8 cellular contexts compared by ENCODE assay signal in genomic region chr15:40029979-40030893, GRCh38. TPM values are rescaled to one million over a fixed set of nuclear protein-coding genes. Genes with fewer than 3 reads are reported as not detected.
A peak's percentile ranks its signal among the peaks of the same experiment; 100 is the strongest.
DNase-seq lines count a peak whose midpoint lies in the region; ATAC-seq and TF ChIP-seq lines count a peak whose summit lies in the region.

No MANE protein-coding gene starts in this region.

- H3K27me3 ChIP-seq in heart left ventricle: no peaks in the 10 kb centered on the region
- no peaks in the 10 kb centered on the region for H3K27me3 ChIP-seq in testis

- TF ChIP-seq CTCF in heart left ventricle (IDR thresholded peaks at IDR 0.05) (peak in 11 of 12 donors; percentile 19 to 56 (median 36)), testis (IDR thresholded peaks at IDR 0.05) (peak in 2 of 3 experiments; percentile 8 to 36)

- H3K27me3 Mint-ChIP-seq in activated T-cell treated with anti-CD3 and anti-CD28 coated beads, Interleukin-2, amount 50 U/mL, for 72 hours (ENCODE audit: low read depth): no peaks in the 10 kb centered on the region

- peaks cover 0 to 100% (median 91%) of the 10 kb centered on the region in 9 donors for H3K36me3 ChIP-seq in heart left ventricle
- no peaks in the 10 kb centered on the region for H3K36me3 ChIP-seq in testis (ENCODE audit: low read depth, missing control alignments)

- DNase-seq in activated T-cell treated with anti-CD3 and anti-CD28 coated beads, Interleukin-2, amount 50 U/mL, for 72 hours: no peak
- no peak for DNase-seq in activated T-cell treated with anti-CD3 and anti-CD28 coated beads, Interleukin-2, amount 50 U/mL, for 48 hours
- DNase-seq in SK-MEL-5 (ENCODE audit: low read depth, low spot score) (peak; percentile 81), heart left ventricle (no peak), testis (peak; percentile 56), DMS153 treated with DMSO at 0.1 percent for 48 hours (lab: John Stamatoyannopoulos, UW; ENCODE audit: unreplicated experiment) (no peak), GM19238 (ENCODE audit: insufficient read length, low spot score) (no peak), NCI-H524 treated with DMSO at 0.1 percent for 48 hours (lab: John Stamatoyannopoulos, UW) (no peak)

- no peaks in the 10 kb centered on the region for H3K9me3 Mint-ChIP-seq in activated T-cell treated with anti-CD3 and anti-CD28 coated beads, Interleukin-2, amount 50 U/mL, for 72 hours

- H3K27ac ChIP-seq in heart left ventricle (peak overlapping the region; percentile 43 to 86 (median 71)), testis (no peak overlapping the region)

- no peak for ATAC-seq in activated T-cell treated with anti-CD3 and anti-CD28 coated beads, Interleukin-2, amount 50 U/mL, for 72 hours (replicated peaks in 1 of 2)
- peak; percentile 17 to 36 (median 31) for ATAC-seq in heart left ventricle

- H3K9me3 ChIP-seq in heart left ventricle (no peaks in the 10 kb centered on the region), testis (no peaks in the 10 kb centered on the region)

- no peak overlapping the region for H3K4me3 Mint-ChIP-seq in activated T-cell treated with anti-CD3 and anti-CD28 coated beads, Interleukin-2, amount 50 U/mL, for 72 hours

- peaks cover 4 to 13% of the 10 kb centered on the region in 2 donors for H3K36me3 Mint-ChIP-seq in activated T-cell treated with anti-CD3 and anti-CD28 coated beads, Interleukin-2, amount 50 U/mL, for 72 hours (ENCODE audit: insufficient read depth in 2 of 2)

- in situ Hi-C loops in SK-MEL-5 (cut with HindIII; ENCODE audit: low pct_unique_long_range_greater_than_20kb, low sequenced_read_pairs): no loop called here

- peaks cover 8% of the 10 kb centered on the region for H3K4me1 Mint-ChIP-seq in activated T-cell treated with anti-CD3 and anti-CD28 coated beads, Interleukin-2, amount 50 U/mL, for 72 hours (ENCODE audit: low read depth)

- intact Hi-C loops in heart left ventricle (cut with DNase I): no loop called here
- intact Hi-C loops in testis (cut with DNase I; ENCODE audit: low total_unique reads): no loop called here

- WGBS in heart left ventricle, 4 donors: 42 to 60% (median 50%) methylated on average over 7 of the region's 7 CpGs
- WGBS in testis, 2 donors: 73 to 76% methylated on average over 7 of the region's 7 CpGs

- no peak for TF ChIP-seq POLR2A in heart left ventricle (IDR thresholded peaks at IDR 0.05)
- TF ChIP-seq POLR2A in testis (IDR thresholded peaks at IDR 0.05): no peak

- H3K4me1 ChIP-seq in heart left ventricle (peaks cover 0 to 60% (median 29%) of the 10 kb centered on the region in 12 donors), testis (no peaks in the 10 kb centered on the region)

- H3K4me3 ChIP-seq in heart left ventricle (peak overlapping the region in 2 of 12 donors; percentile 30 to 32), testis (no peak overlapping the region)

- peak overlapping the region; percentile 12 for H3K27ac Mint-ChIP-seq in activated T-cell treated with anti-CD3 and anti-CD28 coated beads, Interleukin-2, amount 50 U/mL, for 72 hours

RNA-seq across cellular contexts. Expression of gene SRP14, which starts 8.7 kb away (rescaled TPM):
- total RNA-seq in activated T-cell treated with anti-CD3 and anti-CD28 coated beads, Interleukin-2, amount 50 U/mL, for 72 hours: 100 to 1,000 TPM; 102 to 117 TPM
- total RNA-seq in SK-MEL-5 (2014; rRNA removed; shearing (Covaris generic)): 360 and 428 TPM in 2 replicates
- polyA plus RNA-seq in SK-MEL-5 (2015; cell fraction: cytosol; rRNA removed): 350 and 532 TPM in 2 replicates
- 73.9 and 74.1 TPM in 2 replicates for polyA plus RNA-seq in SK-MEL-5 (2015; cell fraction: nucleus; rRNA removed)
- total RNA-seq in heart left ventricle (100 to 1,000 TPM; 189 to 446 (median 218) TPM), testis (100 to 1,000 TPM; 277 to 410 TPM)
- polyA plus RNA-seq in heart left ventricle (100 to 1,000 TPM; 379 to 702 TPM), testis (ENCODE audit: insufficient read depth, low read depth, low replicate concordance) (359 TPM)

Comparison
In these comparisons a context has a peak if more than half of its experiments do, and no peak if none do; other contexts are left out.
1. ATAC-seq: peak in heart left ventricle (4 of 4); none in activated T-cell treated with anti-CD3 and anti-CD28 coated beads, Interleukin-2, amount 50 U/mL, for 72 hours (0 of 2).
2. DNase-seq: peak in SK-MEL-5 (single experiment) and testis (single experiment); none in activated T-cell treated with anti-CD3 and anti-CD28 coated beads, Interleukin-2, amount 50 U/mL, for 72 hours (0 of 2), activated T-cell treated with anti-CD3 and anti-CD28 coated beads, Interleukin-2, amount 50 U/mL, for 48 hours (0 of 2), heart left ventricle (0 of 5), DMS153 treated with DMSO at 0.1 percent for 48 hours (single experiment), GM19238 (single experiment) and NCI-H524 treated with DMSO at 0.1 percent for 48 hours (single experiment).
3. H3K27ac ChIP-seq: peak in heart left ventricle (12 of 12); none in testis (0 of 2).